ENCODE assay signal across 18 cellular contexts in the genomic region with DNA sequence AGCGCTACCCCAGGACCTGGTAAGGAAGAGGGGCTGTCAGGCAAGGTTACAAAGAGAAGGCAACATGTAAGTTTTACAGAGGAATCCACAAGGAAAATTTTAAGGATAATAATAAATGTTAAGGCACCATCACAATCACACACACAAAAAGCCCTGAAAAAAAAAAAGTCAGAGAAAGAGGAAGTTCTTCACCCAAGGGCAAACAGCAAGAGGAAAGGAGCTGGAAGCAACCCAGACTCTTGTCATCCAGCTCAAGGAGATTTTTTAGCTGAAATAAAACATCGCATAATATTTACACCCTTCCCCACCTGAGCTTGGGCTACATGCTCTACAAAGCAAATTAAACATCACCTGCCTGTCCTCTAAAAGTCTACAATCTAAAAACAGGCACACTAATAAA. TPM values are rescaled to one million over a fixed set of nuclear protein-coding genes. Genes with fewer than 3 reads are reported as not detected.
"Had no signal": no experiment of that assay in that cellular context is flagged by ENCODE, and none has a peak within 500 bp of the region (broad histone marks: within the 10 kb centered on the region; RNA-seq: fewer than 3 reads in every experiment).

No MANE protein-coding gene starts in this region.

- H3K4me3 Mint-ChIP-seq: activated CD4-positive, alpha-beta T cell treated with anti-CD3 and anti-CD28 coated beads, Interleukin-2, amount 10 ng/mL, durations not matched to agents 7 days and 5 days; activated naive CD8-positive, alpha-beta T cell treated with anti-CD3 and anti-CD28 coated beads, Interleukin-2, amount 10 ng/mL, durations not matched to agents 7 days and 5 days; brain; central memory CD8-positive, alpha-beta T cell; naive thymus-derived CD4-positive, alpha-beta T cell; stimulated activated naive CD8-positive, alpha-beta T cell treated with anti-CD3 and anti-CD28 coated beads, Interleukin-15, amount 100 ng/mL, for 72 hours had no signal

- H3K9me3 Mint-ChIP-seq: activated CD4-positive, alpha-beta T cell treated with anti-CD3 and anti-CD28 coated beads, Interleukin-2, amount 10 ng/mL, durations not matched to agents 7 days and 5 days; activated naive CD8-positive, alpha-beta T cell treated with anti-CD3 and anti-CD28 coated beads, Interleukin-2, amount 10 ng/mL, durations not matched to agents 7 days and 5 days; central memory CD8-positive, alpha-beta T cell had no signal

- H3K27ac ChIP-seq: esophagus muscularis mucosa, left lung, ovary, spleen, upper lobe of left lung had no signal

- H3K9me3 ChIP-seq: esophagus muscularis mucosa, left lung, ovary, spleen, upper lobe of left lung had no signal

- H3K4me1 ChIP-seq: left lung, upper lobe of left lung had no signal

- H3K27me3 ChIP-seq: ovary, upper lobe of left lung had no signal

- H3K36me3 Mint-ChIP-seq: activated naive CD8-positive, alpha-beta T cell treated with anti-CD3 and anti-CD28 coated beads, Interleukin-2, amount 10 ng/mL, durations not matched to agents 7 days and 5 days; brain; naive thymus-derived CD4-positive, alpha-beta T cell had no signal

- ATAC-seq: left lung; naive thymus-derived CD4-positive, alpha-beta T cell; sciatic nerve; stimulated activated naive CD8-positive, alpha-beta T cell treated with anti-CD3 and anti-CD28 coated beads, Interleukin-15, amount 100 ng/mL, for 72 hours had no signal

- H3K27ac Mint-ChIP-seq: activated CD4-positive, alpha-beta T cell treated with anti-CD3 and anti-CD28 coated beads, Interleukin-2, amount 10 ng/mL, durations not matched to agents 7 days and 5 days; activated naive CD8-positive, alpha-beta T cell treated with anti-CD3 and anti-CD28 coated beads, Interleukin-2, amount 10 ng/mL, durations not matched to agents 7 days and 5 days; brain; naive thymus-derived CD4-positive, alpha-beta T cell; stimulated activated naive CD8-positive, alpha-beta T cell treated with anti-CD3 and anti-CD28 coated beads, Interleukin-15, amount 100 ng/mL, for 72 hours had no signal

- DNase-seq: activated CD4-positive, alpha-beta T cell treated with anti-CD3 and anti-CD28 coated beads, Interleukin-2, amount 10 ng/mL, durations not matched to agents 7 days and 5 days; activated CD8-positive, alpha-beta memory T cell treated with anti-CD3 and anti-CD28 coated beads, Interleukin-2, amount 50 U/mL, for 48 hours; activated naive CD8-positive, alpha-beta T cell treated with anti-CD3 and anti-CD28 coated beads, Interleukin-2, amount 10 ng/mL, durations not matched to agents 7 days and 5 days; cortex of kidney; effector CD4-positive, alpha-beta T cell; hippocampal formation; kidney; left lung; mammary epithelial cell; naive thymus-derived CD4-positive, alpha-beta T cell; ovary; spleen; stimulated activated naive CD8-positive, alpha-beta T cell treated with anti-CD3 and anti-CD28 coated beads, Interleukin-15, amount 100 ng/mL, for 72 hours; upper lobe of left lung had no signal

- H3K36me3 ChIP-seq: esophagus muscularis mucosa, left lung, ovary, spleen, upper lobe of left lung had no signal

- H3K4me1 Mint-ChIP-seq: activated CD4-positive, alpha-beta T cell treated with anti-CD3 and anti-CD28 coated beads, Interleukin-2, amount 10 ng/mL, durations not matched to agents 7 days and 5 days; activated naive CD8-positive, alpha-beta T cell treated with anti-CD3 and anti-CD28 coated beads, Interleukin-2, amount 10 ng/mL, durations not matched to agents 7 days and 5 days; brain; central memory CD8-positive, alpha-beta T cell; naive thymus-derived CD4-positive, alpha-beta T cell had no signal

- H3K4me3 ChIP-seq: esophagus muscularis mucosa, left lung, ovary, spleen, upper lobe of left lung had no signal

RNA-seq across cellular contexts. Expression of gene SPTB, which starts 9.5 kb away (rescaled TPM):
- total RNA-seq: activated CD4-positive, alpha-beta T cell treated with anti-CD3 and anti-CD28 coated beads, Interleukin-2, amount 10 ng/mL, durations not matched to agents 7 days and 5 days; activated naive CD8-positive, alpha-beta T cell treated with anti-CD3 and anti-CD28 coated beads, Interleukin-2, amount 10 ng/mL, durations not matched to agents 7 days and 5 days had no signal
